ENCODE assay signal across 23 cellular contexts in the genomic region with DNA sequence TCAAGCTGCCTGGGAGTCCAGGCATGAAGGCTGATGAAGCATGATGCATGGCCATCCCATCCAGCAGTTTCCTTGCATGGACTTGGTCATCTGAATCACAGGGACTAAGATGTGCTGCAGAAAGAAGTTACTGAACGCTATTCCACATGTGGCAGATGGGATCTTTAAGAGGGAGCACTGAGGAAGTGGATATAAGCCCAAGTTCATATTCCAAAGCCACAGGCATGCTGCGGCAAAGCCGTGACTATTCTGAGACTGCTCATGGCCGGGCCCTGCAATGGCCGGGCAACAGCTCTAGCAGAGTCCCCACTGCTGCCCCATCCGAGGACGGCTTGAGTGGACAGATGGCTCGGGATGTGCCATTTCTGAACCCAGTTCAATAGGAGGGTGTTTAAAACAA.
"Had no signal": no experiment of that assay in that cellular context is flagged by ENCODE, and none has a peak within 500 bp of the region (broad histone marks: within the 10 kb centered on the region; RNA-seq: fewer than 3 reads in every experiment).

No MANE protein-coding gene starts in this region.

- H3K36me3 ChIP-seq: esophagus squamous epithelium, heart left ventricle, pancreas, stomach had no signal

- H3K4me3 ChIP-seq: esophagus squamous epithelium, heart left ventricle, mucosa of descending colon, pancreas, stomach had no signal

- H3K36me3 Mint-ChIP-seq: natural killer cell had no signal

- ATAC-seq: effector memory CD8-positive, alpha-beta T cell; heart left ventricle; mucosa of descending colon; natural killer cell; pancreas; right cardiac atrium had no signal

- DNase-seq: central memory CD4-positive, alpha-beta T cell; cortex of kidney; effector memory CD8-positive, alpha-beta T cell; esophagus squamous epithelium; foreskin melanocyte; hippocampal formation; kidney glomerular epithelial cell; mucosa of descending colon; natural killer cell; nucleus accumbens; pancreas; right cardiac atrium; stimulated activated CD4-positive, alpha-beta T cell treated with anti-CD3 and anti-CD28 coated beads, Interleukin-15, amount 100 ng/mL, for 24 hours; stimulated activated CD4-positive, alpha-beta T cell treated with anti-CD3 and anti-CD28 coated beads, Interleukin-1b, Interleukin-23, amount 100 ng/mL, for 48 hours; stimulated activated CD4-positive, alpha-beta T cell treated with anti-CD3 and anti-CD28 coated beads, Interleukin-4, amount 100 ng/mL, for 24 hours; stimulated activated naive CD4-positive, alpha-beta T cell; stomach; substantia nigra; trophoblast cell had no signal

- H3K27ac ChIP-seq: epithelial cell of prostate, esophagus squamous epithelium, heart left ventricle, pancreas, stomach had no signal

- H3K4me1 ChIP-seq: pancreas had no signal

- H3K27ac Mint-ChIP-seq: effector memory CD8-positive, alpha-beta T cell; natural killer cell; progenitor cell of endocrine pancreas had no signal

- H3K27me3 ChIP-seq: esophagus squamous epithelium, heart left ventricle, pancreas had no signal

- H3K4me1 Mint-ChIP-seq: natural killer cell had no signal

- H3K9me3 Mint-ChIP-seq: effector memory CD8-positive, alpha-beta T cell; natural killer cell; neural crest cell had no signal

- H3K4me3 Mint-ChIP-seq: effector memory CD8-positive, alpha-beta T cell; natural killer cell; neural crest cell had no signal

- H3K9me3 ChIP-seq: esophagus squamous epithelium, heart left ventricle, mucosa of descending colon, pancreas, stomach had no signal
